ENCODE assay signal across 8 cellular contexts in genomic region chr6:33204165-33204414, GRCh38. TPM values are rescaled to one million over a fixed set of nuclear protein-coding genes. Genes with fewer than 3 reads are reported as not detected.
A peak's percentile ranks its signal among the peaks of the same experiment; 100 is the strongest.
DNase-seq lines count a peak whose midpoint lies in the region; ATAC-seq and TF ChIP-seq lines count a peak whose summit lies in the region.

No MANE protein-coding gene starts in this region.

- TF ChIP-seq POLR2A in esophagus squamous epithelium (IDR thresholded peaks at IDR 0.05) (no peak), sigmoid colon (IDR thresholded peaks at IDR 0.05) (no peak)

- H3K4me3 ChIP-seq in HAP-1 (peak overlapping the region; percentile 58), esophagus squamous epithelium (peak overlapping the region; percentile 75 to 85 (median 80)), sigmoid colon (peak overlapping the region; percentile 43 to 68 (median 64))

- H3K36me3 ChIP-seq in HAP-1 (replicated peaks) (peaks cover 29% of the 10 kb centered on the region), esophagus squamous epithelium (peaks cover 14 to 21% (median 17%) of the 10 kb centered on the region in 3 donors), sigmoid colon (peaks cover 9 to 22% (median 14%) of the 10 kb centered on the region in 4 donors)

- 9 to 12% methylated on average over 4 of the region's 4 CpGs for WGBS in esophagus squamous epithelium, 2 donors
- WGBS in sigmoid colon, 2 donors: 0 to 2% methylated on average over 4 of the region's 4 CpGs

- H3K9me3 ChIP-seq in HAP-1 (no peaks in the 10 kb centered on the region), T-helper 17 cell (ENCODE audit: control insufficient read depth, low read length, poor library complexity, severe bottlenecking) (no peaks in the 10 kb centered on the region), esophagus squamous epithelium (no peaks in the 10 kb centered on the region), sigmoid colon (no peaks in the 10 kb centered on the region)

- TF ChIP-seq CTCF in esophagus squamous epithelium (IDR thresholded peaks at IDR 0.05) (no peak), sigmoid colon (IDR thresholded peaks at IDR 0.05) (no peak)

- in situ Hi-C loops in HAP-1 (cut with MboI; ENCODE audit: low sequenced_read_pairs): no loop called here

- H3K27me3 Mint-ChIP-seq in T-helper 17 cell: no peaks in the 10 kb centered on the region

- peaks cover 9% of the 10 kb centered on the region for H3K36me3 Mint-ChIP-seq in T-helper 17 cell (ENCODE audit: low read depth)

- H3K27me3 ChIP-seq in HAP-1 (ENCODE audit: low read depth) (no peaks in the 10 kb centered on the region), esophagus squamous epithelium (no peaks in the 10 kb centered on the region), sigmoid colon (no peaks in the 10 kb centered on the region)

- intact Hi-C loops in esophagus squamous epithelium (cut with DNase I): no loop called here
- intact Hi-C loops in sigmoid colon (cut with DNase I): loop anchor here (5.0 to 10.0 kb wide), 5 partner anchors 68 to 1009 kb away; partner anchors contain the start of genes BRD2, GPSM3, PBX2 and RPS18

- H3K27ac Mint-ChIP-seq in T-helper 17 cell: peak overlapping the region; percentile 79

- no peak for ATAC-seq in T-helper 17 cell

- H3K4me1 ChIP-seq in HAP-1 (peaks cover 36% of the 10 kb centered on the region), esophagus squamous epithelium (peaks cover 42 to 83% (median 51%) of the 10 kb centered on the region in 3 donors), sigmoid colon (peaks cover 0 to 65% (median 49%) of the 10 kb centered on the region in 4 donors)

- peak overlapping the region; percentile 93 for H3K4me3 Mint-ChIP-seq in T-helper 17 cell

- peak overlapping the region; percentile 79 to 93 (median 92) for H3K27ac ChIP-seq in esophagus squamous epithelium
- H3K27ac ChIP-seq in sigmoid colon: peak overlapping the region in 3 of 4 donors; percentile 71 to 76 (median 76)

- DNase-seq in HAP-1 (ENCODE audit: low spot score in 2 of 2) (no peak), T-helper 17 cell (no peak), esophagus squamous epithelium (lab: John Stamatoyannopoulos, UW) (no peak), sigmoid colon (no peak), anterior cingulate cortex (lab: John Stamatoyannopoulos, UW) (no peak), NOMO-1 treated with dmso at 0.1 percent for 144 hours (lab: John Stamatoyannopoulos, UW; ENCODE audit: unreplicated experiment) (no peak), NCI-H1105 treated with DMSO at 0.1 percent for 48 hours (lab: John Stamatoyannopoulos, UW) (no peak), germinal center (ENCODE audit: low spot score) (no peak)

- no peak for TF ChIP-seq EP300 in sigmoid colon (IDR thresholded peaks at IDR 0.05)

- peaks cover 59% of the 10 kb centered on the region for H3K4me1 Mint-ChIP-seq in T-helper 17 cell

RNA-seq across cellular contexts. Expression of gene HSD17B8, which starts 0.4 kb away (rescaled TPM):
- total RNA-seq in T-helper 17 cell (10 to 100 TPM in 1 of 2 donors, 1 to 10 TPM in 1; 7.6 to 11.9 TPM), esophagus squamous epithelium (10 to 100 TPM; 15.1 to 42.5 (median 26.3) TPM), sigmoid colon (10 to 100 TPM in 3 of 4 donors, not detected in 1; 17.3 to 19.0 (median 18.9) TPM)
- polyA plus RNA-seq in sigmoid colon: 10 to 100 TPM; 18.6 to 27.3 (median 21.3) TPM

RNA-seq across cellular contexts. Expression of gene SLC39A7, which starts 3.4 kb away (rescaled TPM):
- total RNA-seq in T-helper 17 cell: 10 to 100 TPM; 22.4 to 25.8 TPM
- total RNA-seq in esophagus squamous epithelium: 10 to 100 TPM; 43.1 to 72.4 (median 62.4) TPM
- total RNA-seq in sigmoid colon: 10 to 100 TPM; 48.7 to 52.1 (median 49.8) TPM
- 100 to 1,000 TPM in 1 of 3 donors, 10 to 100 TPM in 2; 31.2 to 189 (median 31.2) TPM for polyA plus RNA-seq in sigmoid colon

RNA-seq across cellular contexts. Expression of gene RXRB, which starts 3.6 kb away (rescaled TPM):
- total RNA-seq in T-helper 17 cell (10 to 100 TPM; 51.0 to 64.4 TPM), esophagus squamous epithelium (10 to 100 TPM; 13.9 to 26.7 (median 16.7) TPM), sigmoid colon (10 to 100 TPM; 27.8 to 32.4 (median 30.4) TPM)
- polyA plus RNA-seq in sigmoid colon: 10 to 100 TPM; 15.6 to 33.2 (median 16.2) TPM

RNA-seq across cellular contexts. Expression of gene RING1, which starts 4.2 kb away (rescaled TPM):
- total RNA-seq in T-helper 17 cell (10 to 100 TPM; 27.9 to 28.2 TPM), esophagus squamous epithelium (10 to 100 TPM; 10.9 to 20.6 (median 13.9) TPM), sigmoid colon (10 to 100 TPM; 13.2 to 18.1 (median 17.1) TPM)
- 10 to 100 TPM; 27.7 to 36.0 (median 32.7) TPM for polyA plus RNA-seq in sigmoid colon

RNA-seq across cellular contexts. Expression of gene COL11A2, which starts 11.8 kb away (rescaled TPM):
- total RNA-seq in T-helper 17 cell (under 1 TPM; 0.52 to 0.89 TPM), esophagus squamous epithelium (under 1 TPM; 0.23 to 0.61 (median 0.41) TPM), sigmoid colon (1 to 10 TPM in 1 of 4 donors, under 1 TPM in 2, not detected in 1; 0.16 to 1.4 (median 0.41) TPM)
- under 1 TPM in 1 of 3 donors, not detected in 2; 0.60 TPM for polyA plus RNA-seq in sigmoid colon
